In the genomic region with DNA sequence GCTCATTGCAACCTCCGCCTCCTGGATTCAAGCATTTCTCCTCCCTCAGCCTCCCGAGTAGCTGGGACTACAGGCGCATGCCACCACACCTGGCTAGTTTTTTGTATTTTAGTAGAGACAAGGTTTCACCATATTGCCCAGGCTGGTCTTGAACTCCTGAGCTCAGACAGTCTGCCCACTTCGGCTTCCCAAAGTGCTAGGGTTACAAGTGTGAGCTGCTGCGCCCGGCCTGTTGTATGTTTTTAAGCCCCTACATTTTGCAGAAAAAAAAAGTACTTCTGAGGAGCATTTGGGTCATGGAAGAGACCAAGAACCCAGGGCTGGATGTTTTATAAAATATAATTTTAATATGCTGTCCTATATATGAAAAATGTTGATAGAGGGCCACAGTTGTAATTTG, we compare ENCODE assay signal across 2 cellular contexts. TPM values are rescaled to one million over a fixed set of nuclear protein-coding genes. Genes with fewer than 3 reads are reported as not detected.
"Had no signal": no experiment of that assay in that cellular context is flagged by ENCODE, and none has a peak within 500 bp of the region (broad histone marks: within the 10 kb centered on the region; RNA-seq: fewer than 3 reads in every experiment).

No MANE protein-coding gene starts in this region.

RNA-seq across cellular contexts. Expression of a gene that starts 15.2 kb away (rescaled TPM):
- total RNA-seq: NCI-H460, PC-3 had no signal
